1 cellular context compared by ENCODE assay signal in genomic region chr16:85821441-85821901, GRCh38.
TF ChIP-seq lines count a peak whose summit lies in the region.

No MANE protein-coding gene starts in this region.

TF ChIP-seq in HepG2, 621 proteins besides CTCF, POLR2A, EP300 and RAD21 (continued from another document and continues in another):
- no peak for TF ChIP-seq ZNF646 (CRISPR knock-in tag; IDR thresholded peaks at IDR 0.05)
- no peak for TF ChIP-seq ZNF841 (CRISPR knock-in tag; IDR thresholded peaks at IDR 0.05; ENCODE audit: borderline replicate concordance)
- TF ChIP-seq, protein P1, sequence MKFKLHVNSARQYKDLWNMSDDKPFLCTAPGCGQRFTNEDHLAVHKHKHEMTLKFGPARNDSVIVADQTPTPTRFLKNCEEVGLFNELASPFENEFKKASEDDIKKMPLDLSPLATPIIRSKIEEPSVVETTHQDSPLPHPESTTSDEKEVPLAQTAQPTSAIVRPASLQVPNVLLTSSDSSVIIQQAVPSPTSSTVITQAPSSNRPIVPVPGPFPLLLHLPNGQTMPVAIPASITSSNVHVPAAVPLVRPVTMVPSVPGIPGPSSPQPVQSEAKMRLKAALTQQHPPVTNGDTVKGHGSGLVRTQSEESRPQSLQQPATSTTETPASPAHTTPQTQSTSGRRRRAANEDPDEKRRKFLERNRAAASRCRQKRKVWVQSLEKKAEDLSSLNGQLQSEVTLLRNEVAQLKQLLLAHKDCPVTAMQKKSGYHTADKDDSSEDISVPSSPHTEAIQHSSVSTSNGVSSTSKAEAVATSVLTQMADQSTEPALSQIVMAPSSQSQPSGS (CRISPR knock-in tag; IDR thresholded peaks at IDR 0.05), result no peak
- no peak for TF ChIP-seq MAFK (conservative IDR thresholded peaks at IDR 0.05 in 1 of 2, IDR thresholded peaks at IDR 0.05 in 1 of 2; ENCODE audit: low read length in 2 of 2)
- no peak for TF ChIP-seq ZC3H4 (CRISPR knock-in tag; IDR thresholded peaks at IDR 0.05; ENCODE audit: borderline replicate concordance)
- no peak for TF ChIP-seq MLLT10 (CRISPR knock-in tag; IDR thresholded peaks at IDR 0.05)
- peak; percentile 52; the same call in 1 of the 2 replicates for TF ChIP-seq ZNF556 (CRISPR knock-in tag; IDR thresholded peaks at IDR 0.05; ENCODE audit: borderline replicate concordance)
- TF ChIP-seq ZNF362 (CRISPR knock-in tag; IDR thresholded peaks at IDR 0.05; ENCODE audit: borderline replicate concordance), result no peak
- no peak for TF ChIP-seq HMGA1 (CRISPR knock-in tag; conservative IDR thresholded peaks at IDR 0.05)
- TF ChIP-seq ZNF773 (CRISPR knock-in tag; IDR thresholded peaks at IDR 0.05; ENCODE audit: borderline replicate concordance), result no peak
- no peak for TF ChIP-seq AFF4 (CRISPR knock-in tag; IDR thresholded peaks at IDR 0.05)
- TF ChIP-seq RNF2 (conservative IDR thresholded peaks at IDR 0.05; ENCODE audit: low read depth), result no peak
- no peak for TF ChIP-seq FOXO4 (CRISPR knock-in tag; conservative IDR thresholded peaks at IDR 0.05)
- TF ChIP-seq ZNF543 (CRISPR knock-in tag; IDR thresholded peaks at IDR 0.05), result no peak
- TF ChIP-seq, protein P2, sequence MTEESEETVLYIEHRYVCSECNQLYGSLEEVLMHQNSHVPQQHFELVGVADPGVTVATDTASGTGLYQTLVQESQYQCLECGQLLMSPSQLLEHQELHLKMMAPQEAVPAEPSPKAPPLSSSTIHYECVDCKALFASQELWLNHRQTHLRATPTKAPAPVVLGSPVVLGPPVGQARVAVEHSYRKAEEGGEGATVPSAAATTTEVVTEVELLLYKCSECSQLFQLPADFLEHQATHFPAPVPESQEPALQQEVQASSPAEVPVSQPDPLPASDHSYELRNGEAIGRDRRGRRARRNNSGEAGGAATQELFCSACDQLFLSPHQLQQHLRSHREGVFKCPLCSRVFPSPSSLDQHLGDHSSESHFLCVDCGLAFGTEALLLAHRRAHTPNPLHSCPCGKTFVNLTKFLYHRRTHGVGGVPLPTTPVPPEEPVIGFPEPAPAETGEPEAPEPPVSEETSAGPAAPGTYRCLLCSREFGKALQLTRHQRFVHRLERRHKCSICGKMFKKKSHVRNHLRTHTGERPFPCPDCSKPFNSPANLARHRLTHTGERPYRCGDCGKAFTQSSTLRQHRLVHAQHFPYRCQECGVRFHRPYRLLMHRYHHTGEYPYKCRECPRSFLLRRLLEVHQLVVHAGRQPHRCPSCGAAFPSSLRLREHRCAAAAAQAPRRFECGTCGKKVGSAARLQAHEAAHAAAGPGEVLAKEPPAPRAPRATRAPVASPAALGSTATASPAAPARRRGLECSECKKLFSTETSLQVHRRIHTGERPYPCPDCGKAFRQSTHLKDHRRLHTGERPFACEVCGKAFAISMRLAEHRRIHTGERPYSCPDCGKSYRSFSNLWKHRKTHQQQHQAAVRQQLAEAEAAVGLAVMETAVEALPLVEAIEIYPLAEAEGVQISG (CRISPR knock-in tag; IDR thresholded peaks at IDR 0.05), result 0 out of 2 replicates have a peak, but pooled peaks have one; percentile 25
- TF ChIP-seq, protein P3, sequence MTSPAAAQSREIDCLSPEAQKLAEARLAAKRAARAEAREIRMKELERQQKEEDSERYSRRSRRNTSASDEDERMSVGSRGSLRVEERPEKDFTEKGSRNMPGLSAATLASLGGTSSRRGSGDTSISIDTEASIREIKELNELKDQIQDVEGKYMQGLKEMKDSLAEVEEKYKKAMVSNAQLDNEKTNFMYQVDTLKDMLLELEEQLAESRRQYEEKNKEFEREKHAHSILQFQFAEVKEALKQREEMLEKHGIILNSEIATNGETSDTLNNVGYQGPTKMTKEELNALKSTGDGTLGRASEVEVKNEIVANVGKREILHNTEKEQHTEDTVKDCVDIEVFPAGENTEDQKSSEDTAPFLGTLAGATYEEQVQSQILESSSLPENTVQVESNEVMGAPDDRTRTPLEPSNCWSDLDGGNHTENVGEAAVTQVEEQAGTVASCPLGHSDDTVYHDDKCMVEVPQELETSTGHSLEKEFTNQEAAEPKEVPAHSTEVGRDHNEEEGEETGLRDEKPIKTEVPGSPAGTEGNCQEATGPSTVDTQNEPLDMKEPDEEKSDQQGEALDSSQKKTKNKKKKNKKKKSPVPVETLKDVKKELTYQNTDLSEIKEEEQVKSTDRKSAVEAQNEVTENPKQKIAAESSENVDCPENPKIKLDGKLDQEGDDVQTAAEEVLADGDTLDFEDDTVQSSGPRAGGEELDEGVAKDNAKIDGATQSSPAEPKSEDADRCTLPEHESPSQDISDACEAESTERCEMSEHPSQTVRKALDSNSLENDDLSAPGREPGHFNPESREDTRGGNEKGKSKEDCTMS (CRISPR knock-in tag; conservative IDR thresholded peaks at IDR 0.05), result no peak
- TF ChIP-seq ZNF619 (CRISPR knock-in tag; IDR thresholded peaks at IDR 0.05), result peak; percentile 88
- TF ChIP-seq MAX (IDR thresholded peaks at IDR 0.05), result no peak; the same call in 1 of the 2 replicates
- no peak for TF ChIP-seq KDM6A (CRISPR knock-in tag; IDR thresholded peaks at IDR 0.05; ENCODE audit: low read depth)
- no peak for TF ChIP-seq LCORL (IDR thresholded peaks at IDR 0.05)
- 0 out of 2 replicates have a peak, but pooled peaks have one; percentile 36 for TF ChIP-seq LCORL (CRISPR knock-in tag; IDR thresholded peaks at IDR 0.05)
- 0 out of 2 replicates have a peak, but pooled peaks have one; percentile 37 for TF ChIP-seq MEF2D (CRISPR knock-in tag; IDR thresholded peaks at IDR 0.05)
- TF ChIP-seq ZBED4 (CRISPR knock-in tag; IDR thresholded peaks at IDR 0.05; ENCODE audit: borderline replicate concordance), result no peak; the same call in 1 of the 2 replicates
- no peak for TF ChIP-seq ZNF253 (CRISPR knock-in tag; IDR thresholded peaks at IDR 0.05; ENCODE audit: borderline replicate concordance)
